In the genomic region with DNA sequence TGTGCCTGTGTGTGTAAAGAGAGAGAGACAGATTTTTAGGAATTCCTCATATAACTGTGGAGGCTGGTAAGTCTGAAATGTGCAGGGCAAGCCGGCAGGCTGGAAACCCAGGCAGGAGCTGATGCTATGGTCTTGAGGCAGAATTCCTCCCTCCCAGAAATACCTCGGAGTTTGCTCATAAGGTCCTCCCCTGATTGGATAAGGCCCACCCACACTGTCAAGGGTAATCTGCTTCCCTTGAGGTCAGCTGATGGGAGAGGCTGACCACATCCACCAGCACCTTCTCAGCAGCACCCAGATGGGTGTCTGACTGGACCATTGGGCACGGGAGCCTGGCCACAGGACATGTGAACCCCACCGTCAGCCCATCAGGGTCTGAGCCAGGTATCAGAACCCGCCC, we compare ENCODE assay signal across 14 cellular contexts.
"Had no signal": no experiment of that assay in that cellular context is flagged by ENCODE, and none has a peak within 500 bp of the region (broad histone marks: within the 10 kb centered on the region; RNA-seq: fewer than 3 reads in every experiment).

No MANE protein-coding gene starts in this region.

- H3K4me1 ChIP-seq: adrenal gland, left lung had no signal

- FAIRE-seq: islet of Langerhans had no signal

- H3K9me3 ChIP-seq: adrenal gland, left lung, ovary, transverse colon had no signal

- H3K27ac ChIP-seq: adrenal gland, left lung, ovary, skin epidermis, transverse colon had no signal

- H3K4me3 ChIP-seq: adrenal gland, left lung, ovary, skin epidermis, transverse colon had no signal

- H3K36me3 ChIP-seq: adrenal gland, left lung, ovary, transverse colon had no signal

- DNase-seq: activated CD4-positive, alpha-beta T cell treated with anti-CD3 and anti-CD28 coated beads for 48 hours; activated CD8-positive, alpha-beta T cell treated with anti-CD3 and anti-CD28 coated beads, Interleukin-2, amount 10 ng/mL, durations not matched to agents 7 days and 5 days; activated naive CD4-positive, alpha-beta T cell treated with anti-CD3 and anti-CD28 coated beads, Interleukin-2, amount 50 U/mL, for 16 hours; adrenal gland; cerebellar nuclear complex; endodermal cell; erythroblast; left lung; ovary; retina; T-helper 17 cell; transverse colon had no signal

- H3K27me3 ChIP-seq: adrenal gland, ovary had no signal
